1 cellular context compared by ENCODE assay signal in the genomic region with DNA sequence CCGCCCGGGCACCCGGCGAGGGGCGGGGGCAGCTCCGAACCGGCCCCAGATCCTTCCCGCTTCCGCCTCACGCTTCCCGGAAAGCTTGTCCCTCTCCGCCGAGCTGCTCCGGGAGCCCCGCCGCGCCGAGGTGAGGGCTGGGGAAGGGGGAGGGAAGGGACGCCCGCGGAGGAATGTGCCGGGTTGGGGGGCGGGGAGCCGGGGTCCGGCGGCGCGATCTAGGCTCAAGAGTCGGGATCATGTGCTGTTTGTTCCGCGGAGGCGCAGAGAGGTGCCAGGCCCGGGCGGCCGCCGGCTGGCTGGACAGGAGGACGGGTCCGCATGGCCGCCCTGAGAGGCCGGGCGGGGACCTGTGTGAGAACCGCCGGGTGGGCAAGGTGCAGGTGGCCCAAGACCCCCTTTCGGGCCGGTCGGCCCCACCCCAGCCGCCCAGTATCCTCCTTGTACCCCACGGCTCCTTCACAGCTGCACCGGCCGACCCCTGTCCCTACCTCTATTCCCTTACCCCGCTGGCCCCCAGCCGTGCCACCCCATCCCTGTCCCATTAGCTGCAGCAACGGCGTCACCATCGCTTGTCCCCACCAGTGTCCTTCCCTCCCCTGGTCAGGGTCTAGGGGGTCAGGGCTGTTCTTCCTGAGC.
TF ChIP-seq lines count a peak whose summit lies in the region.

No MANE protein-coding gene starts in this region.

TF ChIP-seq in A549, 52 proteins besides CTCF, POLR2A, EP300 and RAD21 (continued from another document):
- TF ChIP-seq, protein P1, sequence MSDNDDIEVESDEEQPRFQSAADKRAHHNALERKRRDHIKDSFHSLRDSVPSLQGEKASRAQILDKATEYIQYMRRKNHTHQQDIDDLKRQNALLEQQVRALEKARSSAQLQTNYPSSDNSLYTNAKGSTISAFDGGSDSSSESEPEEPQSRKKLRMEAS (IDR thresholded peaks at IDR 0.05), result no peak
- no peak for TF ChIP-seq ZNF302 (CRISPR knock-in tag; IDR thresholded peaks at IDR 0.05)
- no peak for TF ChIP-seq RCOR1 (IDR thresholded peaks at IDR 0.05; ENCODE audit: low read depth, low read length)
TF ChIP-seq in A549: peak in this region for 2.
